ENCODE assay signal across 8 cellular contexts in genomic region chr19:37654525-37654832, GRCh38. TPM values are rescaled to one million over a fixed set of nuclear protein-coding genes. Genes with fewer than 3 reads are reported as not detected.
DNase-seq lines count a peak whose midpoint lies in the region; ATAC-seq and TF ChIP-seq lines count a peak whose summit lies in the region.

No MANE protein-coding gene starts in this region.

- no peaks in the 10 kb centered on the region for H4K20me1 ChIP-seq in OCI-LY3 (ENCODE audit: insufficient read depth, low read length)

- H2AFZ ChIP-seq in OCI-LY3 (ENCODE audit: low read depth, low read length), result peak overlapping the region; percentile 89; the same call in 1 of the 2 replicates

- H3K36me3 ChIP-seq in OCI-LY3 (replicated peaks; ENCODE audit: low read depth, low read length), result peaks cover 46% of the 10 kb centered on the region

- H3K27ac ChIP-seq in OCI-LY3 (ENCODE audit: low read length), result peak overlapping the region; percentile 69

- H3K9me3 ChIP-seq in OCI-LY3 (ENCODE audit: insufficient read depth, low read length), result peaks cover 11% of the 10 kb centered on the region; the same call in 1 of the 2 replicates

- intact Hi-C loops in dendritic cell treated with granulocyte-macrophage colony-stimulating factor and Interleukin-4, amounts not matched to agents 40 ng/mL and 50 ng/mL, for 4 days (cut with micrococcal nuclease), result loop anchor here (10.0 kb wide), 2 partner anchors 60 to 120 kb away; partner anchors contain the start of genes ZNF540, ZNF571 and ZNF573

- H3K27ac Mint-ChIP-seq in dendritic cell treated with granulocyte-macrophage colony-stimulating factor and Interleukin-4, amounts not matched to agents 40 ng/mL and 50 ng/mL, for 4 days, result peak overlapping the region; percentile 85

- TF ChIP-seq CTCF in AG10803 (conservative IDR thresholded peaks at IDR 0.05; ENCODE audit: low read length), result no peak
- no peak for TF ChIP-seq CTCF in OCI-LY3 (IDR thresholded peaks at IDR 0.05; ENCODE audit: low read depth, low read length)

- H3K4me3 Mint-ChIP-seq in dendritic cell treated with granulocyte-macrophage colony-stimulating factor and Interleukin-4, amounts not matched to agents 40 ng/mL and 50 ng/mL, for 4 days, result peak overlapping the region; percentile 90

- H3K4me3 ChIP-seq in AG10803 (ENCODE audit: low read length) (peak overlapping the region; percentile 79), OCI-LY3 (ENCODE audit: low read length) (peak overlapping the region; percentile 85)

- peak overlapping the region; percentile 90 for H3K9ac ChIP-seq in OCI-LY3 (ENCODE audit: low read length)

- DNase-seq in AG10803 (ENCODE audit: low read depth) (peak; percentile 21), mucosa of gallbladder (ENCODE audit: low spot score) (peak; percentile 11), retina (no peak)

- peaks cover 63% of the 10 kb centered on the region for H3K79me2 ChIP-seq in OCI-LY3 (ENCODE audit: low read length)

- H3K4me2 ChIP-seq in OCI-LY3 (ENCODE audit: low read length), result peak overlapping the region; percentile 91

- peaks cover 22% of the 10 kb centered on the region for H3K4me1 Mint-ChIP-seq in dendritic cell treated with granulocyte-macrophage colony-stimulating factor and Interleukin-4, amounts not matched to agents 40 ng/mL and 50 ng/mL, for 4 days (ENCODE audit: low read depth)

- peaks cover 5% of the 10 kb centered on the region for H3K27me3 Mint-ChIP-seq in dendritic cell treated with granulocyte-macrophage colony-stimulating factor and Interleukin-4, amounts not matched to agents 40 ng/mL and 50 ng/mL, for 4 days

- peaks cover 24% of the 10 kb centered on the region for H3K9me3 Mint-ChIP-seq in dendritic cell treated with granulocyte-macrophage colony-stimulating factor and Interleukin-4, amounts not matched to agents 40 ng/mL and 50 ng/mL, for 4 days

- peaks cover 41% of the 10 kb centered on the region for H3K36me3 Mint-ChIP-seq in dendritic cell treated with granulocyte-macrophage colony-stimulating factor and Interleukin-4, amounts not matched to agents 40 ng/mL and 50 ng/mL, for 4 days (ENCODE audit: low read depth)

- H3K27me3 ChIP-seq in OCI-LY3 (ENCODE audit: low read depth, low read length), result no peaks in the 10 kb centered on the region

- peak; percentile 26 for ATAC-seq in GM19463 (IDR thresholded peaks at IDR 0.05; ENCODE audit: unreplicated experiment)
- no peak for ATAC-seq in HG03280 (IDR thresholded peaks at IDR 0.05; ENCODE audit: unreplicated experiment)
- no peak for ATAC-seq in GM19455 (IDR thresholded peaks at IDR 0.05; ENCODE audit: unreplicated experiment)

- H3K4me1 ChIP-seq in OCI-LY3 (ENCODE audit: low read length), result peaks cover 11% of the 10 kb centered on the region; the same call in 1 of the 2 replicates

RNA-seq across cellular contexts. Expression of gene ZFP30, which starts 0.8 kb away (rescaled TPM):
- total RNA-seq in mucosa of gallbladder, result 16.0 TPM

RNA-seq across cellular contexts. Expression of gene ZNF540, which starts 59.8 kb away (rescaled TPM):
- total RNA-seq in mucosa of gallbladder, result 3.1 TPM

RNA-seq across cellular contexts. Expression of gene ZNF571, which starts 59.9 kb away (rescaled TPM):
- total RNA-seq in mucosa of gallbladder, result 7.3 TPM
